Comparison of ENCODE assay signal across 8 cellular contexts in genomic region chr12:100574262-100575074, GRCh38. TPM values are rescaled to one million over a fixed set of nuclear protein-coding genes. Genes with fewer than 3 reads are reported as not detected.
DNase-seq lines count a peak whose midpoint lies in the region; ATAC-seq lines count a peak whose summit lies in the region.

No MANE protein-coding gene starts in this region.

- peak overlapping the region; percentile 87 for H3K4me3 Mint-ChIP-seq in activated naive CD8-positive, alpha-beta T cell treated with anti-CD3 and anti-CD28 coated beads for 36 hours

- peaks cover 14% of the 10 kb centered on the region for H3K4me1 ChIP-seq in HUES48 (ENCODE audit: control insufficient read depth, insufficient read depth, low read length)
- H3K4me1 ChIP-seq in iPS DF 6.9 (ENCODE audit: control insufficient read depth, insufficient read depth, low read length), result 0 out of 2 replicates have a peak, but pooled peaks cover 2% of the 10 kb centered on the region
- H3K4me1 ChIP-seq in skeletal muscle tissue (ENCODE audit: control insufficient read depth in 3 of 3, insufficient read depth in 3 of 3, low read length in 3 of 3), result peaks cover 13 to 16% (median 15%) of the 10 kb centered on the region in 3 donors

- H3K9ac ChIP-seq in HUES48 (ENCODE audit: low read depth, low read length) (no peak overlapping the region), skeletal muscle tissue (ENCODE audit: low read depth in 1 of 3, low read length in 3 of 3) (peak overlapping the region; percentile 68 to 74 (median 72))

- no peak for ATAC-seq in GM21423 (IDR thresholded peaks at IDR 0.05; ENCODE audit: unreplicated experiment)

- H3K4me3 ChIP-seq in HUES48 (ENCODE audit: low read depth, low read length) (peak overlapping the region; percentile 87), iPS DF 6.9 (ENCODE audit: low read length) (peak overlapping the region; percentile 80; the same call in 1 of the 2 replicates), skeletal muscle tissue (ENCODE audit: low read length in 3 of 3) (peak overlapping the region; percentile 73 to 81 (median 75))

- H3K27ac ChIP-seq in HUES48 (ENCODE audit: low read depth, low read length) (no peak overlapping the region), iPS DF 6.9 (ENCODE audit: low read length) (no peak overlapping the region), skeletal muscle tissue (ENCODE audit: low read depth, low read length) (peak overlapping the region; percentile 46)

- H3K36me3 ChIP-seq in HUES48 (ENCODE audit: control insufficient read depth, insufficient read depth, low read length), result no peaks in the 10 kb centered on the region
- H3K36me3 ChIP-seq in iPS DF 6.9 (ENCODE audit: control insufficient read depth, insufficient read depth, low read length), result no peaks in the 10 kb centered on the region
- no peaks in the 10 kb centered on the region for H3K36me3 ChIP-seq in skeletal muscle tissue (ENCODE audit: control insufficient read depth in 3 of 3, insufficient read depth in 3 of 3, low read length in 3 of 3)

- DNase-seq in NCI-H2196 (lab: John Stamatoyannopoulos, UW; ENCODE audit: unreplicated experiment) (peak; percentile 19), NCI-H2196 treated with DMSO at 0.1 percent for 48 hours (lab: John Stamatoyannopoulos, UW; ENCODE audit: unreplicated experiment) (no peak), iPS DF 6.9 (ENCODE audit: low read depth, low spot score) (no peak), GF-D8 (lab: John Stamatoyannopoulos, UW) (no peak)
- DNase-seq in activated naive CD8-positive, alpha-beta T cell treated with anti-CD3 and anti-CD28 coated beads for 36 hours, result no peak

- WGBS in iPS DF 6.9 (ENCODE audit: insufficient coverage, insufficient read length), result no CpG with 5 or more reads among the region's 13 CpGs

- peaks cover 45% of the 10 kb centered on the region for H3K27me3 Mint-ChIP-seq in activated naive CD8-positive, alpha-beta T cell treated with anti-CD3 and anti-CD28 coated beads for 36 hours

- H3K27ac Mint-ChIP-seq in activated naive CD8-positive, alpha-beta T cell treated with anti-CD3 and anti-CD28 coated beads for 36 hours, result no peak overlapping the region

- H3K36me3 Mint-ChIP-seq in activated naive CD8-positive, alpha-beta T cell treated with anti-CD3 and anti-CD28 coated beads for 36 hours, result no peaks in the 10 kb centered on the region

- H3K27me3 ChIP-seq in HUES48 (ENCODE audit: control insufficient read depth, insufficient read depth, low read length) (peaks cover 24% of the 10 kb centered on the region), iPS DF 6.9 (ENCODE audit: control insufficient read depth, insufficient read depth, low read length) (no peaks in the 10 kb centered on the region), skeletal muscle tissue (ENCODE audit: control insufficient read depth in 3 of 3, insufficient read depth in 3 of 3, low read length in 3 of 3) (peaks cover 0 to 4% (median 0%) of the 10 kb centered on the region in 3 donors)

- peaks cover 3% of the 10 kb centered on the region for H3K4me1 Mint-ChIP-seq in activated naive CD8-positive, alpha-beta T cell treated with anti-CD3 and anti-CD28 coated beads for 36 hours

- H3K9me3 ChIP-seq in HUES48 (ENCODE audit: control insufficient read depth, insufficient read depth, low read length) (no peaks in the 10 kb centered on the region), iPS DF 6.9 (ENCODE audit: control insufficient read depth, insufficient read depth, low read length) (no peaks in the 10 kb centered on the region), skeletal muscle tissue (ENCODE audit: control insufficient read depth in 3 of 3, low read length in 3 of 3) (no peaks in the 10 kb centered on the region)

- no peaks in the 10 kb centered on the region for H3K9me3 Mint-ChIP-seq in activated naive CD8-positive, alpha-beta T cell treated with anti-CD3 and anti-CD28 coated beads for 36 hours

RNA-seq across cellular contexts. Expression of gene GAS2L3, which starts 1.0 kb away (rescaled TPM):
- 1 to 10 TPM; 1.3 to 1.5 TPM for total RNA-seq in activated naive CD8-positive, alpha-beta T cell treated with anti-CD3 and anti-CD28 coated beads for 36 hours
- 19.3 TPM for total RNA-seq in skeletal muscle tissue
